ENCODE assay signal across 9 cellular contexts in the genomic region with DNA sequence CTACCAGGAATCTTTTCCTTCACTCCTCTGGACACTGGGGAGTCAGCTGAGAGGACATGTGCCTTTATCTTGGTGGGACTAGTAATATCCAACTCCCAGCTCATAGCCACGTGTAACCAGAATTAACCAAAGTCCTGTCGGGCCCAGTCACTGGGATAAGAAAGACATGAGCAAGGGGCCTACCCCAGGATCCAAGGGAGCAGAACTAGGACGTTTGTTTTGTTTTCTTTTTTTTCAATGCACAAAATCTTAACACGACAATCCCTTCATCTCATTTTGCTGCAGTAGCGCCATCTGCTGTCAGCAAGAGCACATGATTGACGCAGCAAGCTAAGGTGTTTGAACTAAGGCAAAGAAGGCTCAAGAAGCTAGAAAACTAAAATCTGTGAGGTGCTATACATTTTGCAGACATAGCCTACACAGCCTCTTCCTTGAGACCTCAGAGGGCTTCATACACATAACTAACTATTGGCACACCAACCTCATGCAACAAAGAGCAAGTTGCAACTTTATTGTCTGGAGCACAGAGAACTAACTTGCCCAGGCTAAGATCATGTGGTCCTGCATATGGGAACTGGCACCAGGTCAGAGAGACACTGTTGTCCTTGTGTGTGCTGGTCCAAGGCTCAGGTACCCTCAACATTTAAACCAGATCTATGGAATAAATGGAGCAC. TPM values are rescaled to one million over a fixed set of nuclear protein-coding genes. Genes with fewer than 3 reads are reported as not detected.
DNase-seq lines count a peak whose midpoint lies in the region; ATAC-seq and TF ChIP-seq lines count a peak whose summit lies in the region.
"Had no signal": no experiment of that assay in that cellular context is flagged by ENCODE, and none has a peak within 500 bp of the region (broad histone marks: within the 10 kb centered on the region; RNA-seq: fewer than 3 reads in every experiment).

No MANE protein-coding gene starts in this region.

- DNase-seq in EL (peak; percentile 67), T-helper 1 cell (peak; percentile 13 to 69 (median 39)), amniotic epithelial cell (ENCODE audit: low read depth) (peak; percentile 63), left ventricle myocardium inferior (peak; percentile 47), sigmoid colon (peak; percentile 78), DMS153 treated with DMSO at 0.1 percent for 48 hours (lab: John Stamatoyannopoulos, UW; ENCODE audit: unreplicated experiment) (no peak)

- peaks cover 50% of the 10 kb centered on the region for H3K4me1 ChIP-seq in left ventricle myocardium inferior
- peaks cover 0 to 9% (median 7%) of the 10 kb centered on the region in 4 donors for H3K4me1 ChIP-seq in sigmoid colon

- no peak for ATAC-seq in GM18861 (IDR thresholded peaks at IDR 0.05; ENCODE audit: unreplicated experiment)

- TF ChIP-seq CTCF in LNCAP (IDR thresholded peaks at IDR 0.05), result peak; percentile 94
- TF ChIP-seq CTCF in left ventricle myocardium inferior (IDR thresholded peaks at IDR 0.05; ENCODE audit: borderline replicate concordance), result peak; percentile 85
- peak; percentile 49 to 83 (median 76) for TF ChIP-seq CTCF in sigmoid colon (IDR thresholded peaks at IDR 0.05)

- WGBS in sigmoid colon, 2 donors, result 11 to 20% methylated on average over 6 of the region's 6 CpGs

- H3K27ac ChIP-seq in left ventricle myocardium inferior (replicated peaks), result peak overlapping the region; percentile 45
- peak overlapping the region in 1 of 4 donors; percentile 20 for H3K27ac ChIP-seq in sigmoid colon

- H3K4me3 ChIP-seq in left ventricle myocardium inferior (no peak overlapping the region), sigmoid colon (no peak overlapping the region)

- no peaks in the 10 kb centered on the region for H3K27me3 ChIP-seq in left ventricle myocardium inferior (ENCODE audit: low read depth)
- no peaks in the 10 kb centered on the region for H3K27me3 ChIP-seq in sigmoid colon

- TF ChIP-seq EP300 in sigmoid colon (IDR thresholded peaks at IDR 0.05), result no peak

- intact Hi-C loops in left ventricle myocardium inferior (cut with micrococcal nuclease), result loop anchor here (2.0 to 10.0 kb wide), 2 partner anchors 121 to 273 kb away; no protein-coding TSS in a partner anchor
- intact Hi-C loops in sigmoid colon (cut with DNase I), result loop anchor here (1.0 kb wide), 1 partner anchor 120 kb away; no protein-coding TSS in a partner anchor

- no peak for TF ChIP-seq POLR2A in sigmoid colon (IDR thresholded peaks at IDR 0.05)

- H3K36me3 ChIP-seq in left ventricle myocardium inferior, result peaks cover 79% of the 10 kb centered on the region
- H3K36me3 ChIP-seq in sigmoid colon, result peaks cover 3 to 76% (median 28%) of the 10 kb centered on the region in 4 donors

- no peaks in the 10 kb centered on the region for H3K9me3 ChIP-seq in left ventricle myocardium inferior (replicated peaks)
- H3K9me3 ChIP-seq in sigmoid colon, result no peaks in the 10 kb centered on the region

RNA-seq across cellular contexts. Expression of a gene that starts 43.6 kb away (rescaled TPM):
- total RNA-seq in left ventricle myocardium inferior (not detected), sigmoid colon (1 to 10 TPM in 2 of 4 donors, under 1 TPM in 1, not detected in 1; 0.27 to 6.6 (median 1.8) TPM)
- polyA plus RNA-seq in sigmoid colon, result under 1 TPM in 1 of 3 donors, not detected in 2; 0.50 TPM
- polyA plus RNA-seq: esophagus had no signal
